In genomic region chr14:53564870-53565269, GRCh38 we compare ENCODE assay signal across 18 cellular contexts.
"Had no signal": no experiment of that assay in that cellular context is flagged by ENCODE, and none has a peak within 500 bp of the region (broad histone marks: within the 10 kb centered on the region; RNA-seq: fewer than 3 reads in every experiment).

No MANE protein-coding gene starts in this region.

- ATAC-seq: activated CD8-positive, alpha-beta memory T cell treated with anti-CD3 and anti-CD28 coated beads, Interleukin-2, amount 10 ng/mL, durations not matched to agents 7 days and 5 days; activated T-helper 17 cell treated with anti-CD3 and anti-CD28 coated beads, Interleukin-2, amount 50 U/mL, for 72 hours; effector memory CD8-positive, alpha-beta T cell; stimulated activated naive CD8-positive, alpha-beta T cell treated with anti-CD3 and anti-CD28 coated beads, Interleukin-15, Interleukin-2, amounts not matched to agents 100 U/mL and 50 U/mL, for 24 hours had no signal

- H3K36me3 Mint-ChIP-seq: activated CD8-positive, alpha-beta memory T cell treated with anti-CD3 and anti-CD28 coated beads, Interleukin-2, amount 10 ng/mL, durations not matched to agents 7 days and 5 days; activated naive CD8-positive, alpha-beta T cell treated with anti-CD3 and anti-CD28 coated beads, Interleukin-2, amount 10 ng/mL, durations not matched to agents 7 days and 5 days had no signal

- H3K4me1 ChIP-seq: tibial artery, uterus had no signal

- H3K27ac Mint-ChIP-seq: activated CD4-positive, alpha-beta memory T cell treated with anti-CD3 and anti-CD28 coated beads, Interleukin-2, amount 10 ng/mL, durations not matched to agents 7 days and 5 days; activated CD8-positive, alpha-beta memory T cell treated with anti-CD3 and anti-CD28 coated beads, Interleukin-2, amount 10 ng/mL, durations not matched to agents 7 days and 5 days; activated naive CD8-positive, alpha-beta T cell treated with anti-CD3 and anti-CD28 coated beads, Interleukin-2, amount 10 ng/mL, durations not matched to agents 7 days and 5 days; activated T-helper 17 cell treated with anti-CD3 and anti-CD28 coated beads, Interleukin-2, amount 50 U/mL, for 72 hours; effector memory CD8-positive, alpha-beta T cell; memory B cell had no signal

- H3K27me3 Mint-ChIP-seq: activated CD4-positive, alpha-beta memory T cell treated with anti-CD3 and anti-CD28 coated beads, Interleukin-2, amount 10 ng/mL, durations not matched to agents 7 days and 5 days; activated CD8-positive, alpha-beta memory T cell treated with anti-CD3 and anti-CD28 coated beads, Interleukin-2, amount 10 ng/mL, durations not matched to agents 7 days and 5 days; activated naive CD8-positive, alpha-beta T cell treated with anti-CD3 and anti-CD28 coated beads, Interleukin-2, amount 10 ng/mL, durations not matched to agents 7 days and 5 days; effector memory CD8-positive, alpha-beta T cell; memory B cell had no signal

- H3K36me3 ChIP-seq: tibial artery, uterus had no signal

- DNase-seq: activated CD4-positive, alpha-beta memory T cell treated with anti-CD3 and anti-CD28 coated beads, Interleukin-2, amount 10 ng/mL, durations not matched to agents 7 days and 5 days; activated CD4-positive, alpha-beta T cell treated with anti-CD3 and anti-CD28 coated beads for 4 hours; activated CD8-positive, alpha-beta memory T cell treated with anti-CD3 and anti-CD28 coated beads, Interleukin-2, amount 10 ng/mL, durations not matched to agents 7 days and 5 days; activated naive CD4-positive, alpha-beta T cell; activated naive CD8-positive, alpha-beta T cell treated with anti-CD3 and anti-CD28 coated beads, Interleukin-2, amount 10 ng/mL, durations not matched to agents 7 days and 5 days; amygdala; caudate nucleus; effector memory CD8-positive, alpha-beta T cell; occipital lobe; retina; stimulated activated CD8-positive, alpha-beta memory T cell treated with anti-CD3 and anti-CD28 coated beads, Interleukin-4, amount 100 ng/mL, for 48 hours; stimulated activated naive CD8-positive, alpha-beta T cell treated with anti-CD3 and anti-CD28 coated beads, Interleukin-15, Interleukin-2, amounts not matched to agents 100 U/mL and 50 U/mL, for 24 hours; substantia nigra; tibial artery; uterus had no signal

- H3K4me3 Mint-ChIP-seq: activated CD4-positive, alpha-beta memory T cell treated with anti-CD3 and anti-CD28 coated beads, Interleukin-2, amount 10 ng/mL, durations not matched to agents 7 days and 5 days; activated CD8-positive, alpha-beta memory T cell treated with anti-CD3 and anti-CD28 coated beads, Interleukin-2, amount 10 ng/mL, durations not matched to agents 7 days and 5 days; activated naive CD8-positive, alpha-beta T cell treated with anti-CD3 and anti-CD28 coated beads, Interleukin-2, amount 10 ng/mL, durations not matched to agents 7 days and 5 days; activated T-helper 17 cell treated with anti-CD3 and anti-CD28 coated beads, Interleukin-2, amount 50 U/mL, for 72 hours; effector memory CD8-positive, alpha-beta T cell; memory B cell had no signal

- H3K4me1 Mint-ChIP-seq: activated CD4-positive, alpha-beta memory T cell treated with anti-CD3 and anti-CD28 coated beads, Interleukin-2, amount 10 ng/mL, durations not matched to agents 7 days and 5 days; activated CD8-positive, alpha-beta memory T cell treated with anti-CD3 and anti-CD28 coated beads, Interleukin-2, amount 10 ng/mL, durations not matched to agents 7 days and 5 days; activated naive CD8-positive, alpha-beta T cell treated with anti-CD3 and anti-CD28 coated beads, Interleukin-2, amount 10 ng/mL, durations not matched to agents 7 days and 5 days; activated T-helper 17 cell treated with anti-CD3 and anti-CD28 coated beads, Interleukin-2, amount 50 U/mL, for 72 hours had no signal

- FAIRE-seq: TTC549 had no signal

- H3K4me3 ChIP-seq: tibial artery, uterus had no signal

- H3K9me3 ChIP-seq: tibial artery, uterus had no signal

- H3K27ac ChIP-seq: tibial artery, uterus had no signal

- H3K27me3 ChIP-seq: tibial artery, uterus had no signal
